9 cellular contexts compared by ENCODE assay signal in genomic region chr9:117414220-117414905, GRCh38. TPM values are rescaled to one million over a fixed set of nuclear protein-coding genes. Genes with fewer than 3 reads are reported as not detected.
DNase-seq lines count a peak whose midpoint lies in the region; ATAC-seq, FAIRE-seq and TF ChIP-seq lines count a peak whose summit lies in the region.
"Had no signal": no experiment of that assay in that cellular context is flagged by ENCODE, and none has a peak within 500 bp of the region (broad histone marks: within the 10 kb centered on the region; RNA-seq: fewer than 3 reads in every experiment).

No MANE protein-coding gene starts in this region.

- TF ChIP-seq POLR2A in adrenal gland (IDR thresholded peaks at IDR 0.05), result no peak

- peaks cover 41% of the 10 kb centered on the region for H3K27me3 ChIP-seq in adrenal gland

- H3K27ac Mint-ChIP-seq in activated CD4-positive, alpha-beta T cell treated with anti-CD3 and anti-CD28 coated beads for 36 hours, result no peak overlapping the region
- H3K27ac Mint-ChIP-seq in activated CD4-positive, alpha-beta T cell treated with anti-CD3 and anti-CD28 coated beads, Interleukin-2, amount 10 ng/mL, durations not matched to agents 24 days and 14 days, result no peak overlapping the region
- H3K27ac Mint-ChIP-seq: activated B cell treated with CpG ODN at 0.5 μM for 24 hours had no signal

- intact Hi-C loops in activated CD4-positive, alpha-beta T cell treated with anti-CD3 and anti-CD28 coated beads for 36 hours (cut with DNase I, micrococcal nuclease), result no loop called here
- intact Hi-C loops in activated CD4-positive, alpha-beta T cell treated with anti-CD3 and anti-CD28 coated beads, Interleukin-2, amount 10 ng/mL, durations not matched to agents 24 days and 14 days (cut with micrococcal nuclease), result no loop called here
- intact Hi-C loops in adrenal gland (cut with DNase I), result no loop called here

- no peaks in the 10 kb centered on the region for H3K9me3 Mint-ChIP-seq in activated CD4-positive, alpha-beta T cell treated with anti-CD3 and anti-CD28 coated beads for 36 hours (ENCODE audit: low read depth)
- H3K9me3 Mint-ChIP-seq in activated CD4-positive, alpha-beta T cell treated with anti-CD3 and anti-CD28 coated beads, Interleukin-2, amount 10 ng/mL, durations not matched to agents 24 days and 14 days, result no peaks in the 10 kb centered on the region
- H3K9me3 Mint-ChIP-seq: activated B cell treated with CpG ODN at 0.5 μM for 24 hours had no signal

- H3K27me3 Mint-ChIP-seq in activated CD4-positive, alpha-beta T cell treated with anti-CD3 and anti-CD28 coated beads for 36 hours, result peaks cover 21% of the 10 kb centered on the region
- peaks cover 30% of the 10 kb centered on the region for H3K27me3 Mint-ChIP-seq in activated CD4-positive, alpha-beta T cell treated with anti-CD3 and anti-CD28 coated beads, Interleukin-2, amount 10 ng/mL, durations not matched to agents 24 days and 14 days

- WGBS in adrenal gland, 4 donors, result 0 to 3% (median 0%) methylated on average over 6 to 76 of the region's 77 CpGs

- CTCF ChIA-PET in activated CD4-positive, alpha-beta T cell treated with anti-CD3 and anti-CD28 coated beads for 36 hours (lab: Charles Lee), result interaction anchor here (0.7 kb wide), 1 partner anchor 1070 kb away, joined by 3 read pairs; no protein-coding TSS in a partner anchor

- H3K36me3 Mint-ChIP-seq in activated CD4-positive, alpha-beta T cell treated with anti-CD3 and anti-CD28 coated beads for 36 hours (ENCODE audit: low read depth), result no peaks in the 10 kb centered on the region
- H3K36me3 Mint-ChIP-seq in activated CD4-positive, alpha-beta T cell treated with anti-CD3 and anti-CD28 coated beads, Interleukin-2, amount 10 ng/mL, durations not matched to agents 24 days and 14 days (ENCODE audit: low read depth), result no peaks in the 10 kb centered on the region

- POLR2A ChIA-PET in activated CD4-positive, alpha-beta T cell treated with anti-CD3 and anti-CD28 coated beads for 36 hours (lab: Charles Lee), result no interaction called here

- no peaks in the 10 kb centered on the region for H3K4me1 ChIP-seq in adrenal gland (replicated peaks in 1 of 2)

- no peaks in the 10 kb centered on the region for H3K4me1 Mint-ChIP-seq in activated CD4-positive, alpha-beta T cell treated with anti-CD3 and anti-CD28 coated beads for 36 hours
- no peaks in the 10 kb centered on the region for H3K4me1 Mint-ChIP-seq in activated CD4-positive, alpha-beta T cell treated with anti-CD3 and anti-CD28 coated beads, Interleukin-2, amount 10 ng/mL, durations not matched to agents 24 days and 14 days

- no peak for FAIRE-seq in HTR-8/SVneo (lab: Jason Lieb, UNC)

- no peak for ATAC-seq in activated CD4-positive, alpha-beta T cell treated with anti-CD3 and anti-CD28 coated beads for 36 hours
- ATAC-seq in stimulated activated naive CD8-positive, alpha-beta T cell treated with anti-CD3 and anti-CD28 coated beads, Interleukin-15, Interleukin-2, amounts not matched to agents 100 U/mL and 50 U/mL, for 24 hours, result peak; percentile 26
- no peak for ATAC-seq in GM21447 (IDR thresholded peaks at IDR 0.05; ENCODE audit: unreplicated experiment)
- no peak for ATAC-seq in HG03457 (IDR thresholded peaks at IDR 0.05; ENCODE audit: unreplicated experiment)

- no peak overlapping the region for H3K4me3 Mint-ChIP-seq in activated CD4-positive, alpha-beta T cell treated with anti-CD3 and anti-CD28 coated beads for 36 hours
- no peak overlapping the region for H3K4me3 Mint-ChIP-seq in activated CD4-positive, alpha-beta T cell treated with anti-CD3 and anti-CD28 coated beads, Interleukin-2, amount 10 ng/mL, durations not matched to agents 24 days and 14 days

- no peaks in the 10 kb centered on the region for H3K36me3 ChIP-seq in adrenal gland (replicated peaks in 1 of 2)

- H3K27ac ChIP-seq in adrenal gland, result peak overlapping the region in 1 of 5 donors; percentile 26

- H3K4me3 ChIP-seq in adrenal gland, result peak overlapping the region in 1 of 4 donors; percentile 62

- H3K9me3 ChIP-seq in adrenal gland (replicated peaks in 1 of 3), result no peaks in the 10 kb centered on the region

- no peak for TF ChIP-seq CTCF in adrenal gland (IDR thresholded peaks at IDR 0.05)

- DNase-seq in activated CD4-positive, alpha-beta T cell treated with anti-CD3 and anti-CD28 coated beads for 36 hours, result peak; percentile 16
- no peak for DNase-seq in activated CD4-positive, alpha-beta T cell treated with anti-CD3 and anti-CD28 coated beads, Interleukin-2, amount 10 ng/mL, durations not matched to agents 24 days and 14 days
- DNase-seq in adrenal gland, result peak in 5 of 7 donors; percentile 17 to 61 (median 26)
- peak; percentile 60 for DNase-seq in iPS-NIHi11 (ENCODE audit: low spot score)
- peak; percentile 6 for DNase-seq in stimulated activated naive CD8-positive, alpha-beta T cell treated with anti-CD3 and anti-CD28 coated beads, Interleukin-15, Interleukin-2, amounts not matched to agents 100 U/mL and 50 U/mL, for 24 hours
- no peak for DNase-seq in HTR-8/SVneo (ENCODE audit: insufficient read length, low spot score)
- DNase-seq: activated B cell treated with CpG ODN at 0.5 μM for 24 hours had no signal

RNA-seq across cellular contexts. Expression of gene ASTN2, which starts 0.5 kb away (rescaled TPM):
- total RNA-seq in activated CD4-positive, alpha-beta T cell treated with anti-CD3 and anti-CD28 coated beads for 36 hours, result 1 to 10 TPM; 3.0 to 4.2 TPM
- total RNA-seq in activated CD4-positive, alpha-beta T cell treated with anti-CD3 and anti-CD28 coated beads, Interleukin-2, amount 10 ng/mL, durations not matched to agents 24 days and 14 days, result 2.8 and 3.1 TPM in 2 replicates
- 10 to 100 TPM in 2 of 8 donors, 1 to 10 TPM in 6; 2.5 to 15.6 (median 7.3) TPM for total RNA-seq in adrenal gland
- 1 to 10 TPM; 4.0 to 6.9 (median 6.7) TPM for polyA plus RNA-seq in adrenal gland

Comparison
In these comparisons a context has a peak if more than half of its experiments do, and no peak if none do; other contexts are left out.
1. DNase-seq: peak in activated CD4-positive, alpha-beta T cell treated with anti-CD3 and anti-CD28 coated beads for 36 hours (single experiment), adrenal gland (5 of 7), iPS-NIHi11 (single experiment) and stimulated activated naive CD8-positive, alpha-beta T cell treated with anti-CD3 and anti-CD28 coated beads, Interleukin-15, Interleukin-2, amounts not matched to agents 100 U/mL and 50 U/mL, for 24 hours (single experiment); none in activated CD4-positive, alpha-beta T cell treated with anti-CD3 and anti-CD28 coated beads, Interleukin-2, amount 10 ng/mL, durations not matched to agents 24 days and 14 days (single experiment) and HTR-8/SVneo (single experiment).